ENCODE assay signal across 16 cellular contexts in the genomic region with DNA sequence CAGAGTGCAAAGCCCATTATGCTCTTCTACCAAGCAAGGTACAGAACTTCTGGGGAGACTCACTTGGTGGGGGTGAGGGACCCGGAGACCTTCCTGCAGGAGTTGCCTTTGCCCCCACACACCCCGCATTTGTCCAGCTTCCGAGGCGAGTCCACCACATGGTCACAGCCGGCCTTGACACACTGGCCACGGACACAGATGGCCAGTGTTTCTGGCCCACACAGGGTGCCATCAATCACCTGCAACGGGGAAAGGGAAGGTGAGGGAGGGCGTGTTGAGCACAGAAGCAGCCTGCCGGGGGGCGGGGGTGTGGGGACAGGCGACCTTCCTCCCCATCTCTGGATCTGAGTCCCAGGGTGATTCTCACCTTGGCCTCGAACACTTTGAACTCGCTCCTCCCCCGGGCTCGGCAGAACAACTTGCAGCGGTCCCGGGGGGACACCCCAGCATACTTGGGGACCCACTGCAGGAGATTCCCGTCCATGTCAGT. TPM values are rescaled to one million over a fixed set of nuclear protein-coding genes. Genes with fewer than 3 reads are reported as not detected.
DNase-seq lines count a peak whose midpoint lies in the region; ATAC-seq and TF ChIP-seq lines count a peak whose summit lies in the region.
"Had no signal": no experiment of that assay in that cellular context is flagged by ENCODE, and none has a peak within 500 bp of the region (broad histone marks: within the 10 kb centered on the region; RNA-seq: fewer than 3 reads in every experiment).

No MANE protein-coding gene starts in this region.

- H3K23ac ChIP-seq in mesenchymal stem cell (ENCODE audit: low read length in 2 of 2) = no peak overlapping the region

- peak overlapping the region; percentile 19 for H3K9ac ChIP-seq in mesenchymal stem cell (ENCODE audit: low read length)

- H3K27me3 ChIP-seq in left ventricle myocardium inferior (ENCODE audit: low read depth) (peaks cover 13% of the 10 kb centered on the region), mesenchymal stem cell (ENCODE audit: control insufficient read depth in 1 of 2, insufficient read depth in 1 of 2, low read length in 2 of 2) (peaks cover 0 to 61% of the 10 kb centered on the region in 2 experiments), stomach (peaks cover 0 to 9% (median 6%) of the 10 kb centered on the region in 3 donors)
- H3K27me3 ChIP-seq: MG63 had no signal

- ATAC-seq in Right ventricle myocardium inferior = no peak
- ATAC-seq in HG02678 (IDR thresholded peaks at IDR 0.05; ENCODE audit: unreplicated experiment) = no peak
- ATAC-seq: HepG2 had no signal

- TF ChIP-seq POLR2A in stomach (IDR thresholded peaks at IDR 0.05) = no peak

- no peak overlapping the region for H2AK5ac ChIP-seq in mesenchymal stem cell (ENCODE audit: low read length, severe bottlenecking)

- H4K91ac ChIP-seq in mesenchymal stem cell (ENCODE audit: low read length) = no peak overlapping the region

- H3K27ac ChIP-seq in left ventricle myocardium inferior (replicated peaks) (no peak overlapping the region), mesenchymal stem cell (ENCODE audit: low read length, poor library complexity, severe bottlenecking) (no peak overlapping the region), stomach (peak overlapping the region in 3 of 5 donors; percentile 12 to 86 (median 14))

- 88% methylated on average over 18 of the region's 18 CpGs for WGBS in mesenchymal stem cell
- WGBS in stomach, 5 donors = 68 to 78% (median 76%) methylated on average over 12 to 18 of the region's 18 CpGs

- H2AFZ ChIP-seq in mesenchymal stem cell (ENCODE audit: low read depth, low read length) = no peak overlapping the region

- H3K14ac ChIP-seq in mesenchymal stem cell (ENCODE audit: low read length in 2 of 2) = peak overlapping the region in 1 of 2 experiments; percentile 19

- intact Hi-C loops in Right ventricle myocardium inferior (cut with DNase I) = no loop called here
- intact Hi-C loops in left ventricle myocardium inferior (cut with micrococcal nuclease) = no loop called here
- intact Hi-C loops in stomach (cut with DNase I; ENCODE audit: low total_unique reads) = no loop called here

- no peaks in the 10 kb centered on the region for H3K79me1 ChIP-seq in mesenchymal stem cell (replicated peaks; ENCODE audit: low read length, poor library complexity, severe bottlenecking)

- no peak overlapping the region for H4K8ac ChIP-seq in mesenchymal stem cell (ENCODE audit: low read length)

- H3K4ac ChIP-seq in mesenchymal stem cell (ENCODE audit: low read depth in 1 of 2, low read length in 2 of 2) = no peak overlapping the region

- H3K4me1 ChIP-seq in left ventricle myocardium inferior (peaks cover 17% of the 10 kb centered on the region), mesenchymal stem cell (ENCODE audit: control insufficient read depth, insufficient read depth, low read depth, low read length) (peaks cover 13% of the 10 kb centered on the region), stomach (peaks cover 0 to 20% (median 6%) of the 10 kb centered on the region in 4 donors)

- peak; percentile 65 for DNase-seq in Right ventricle myocardium inferior (ENCODE audit: missing footprints)
- DNase-seq in left ventricle myocardium inferior = no peak
- no peak for DNase-seq in mesenchymal stem cell
- DNase-seq in stomach = no peak
- no peak for DNase-seq in stimulated activated CD8-positive, alpha-beta memory T cell treated with anti-CD3 and anti-CD28 coated beads, Interleukin-4, amount 100 ng/mL, for 48 hours
- DNase-seq in NCI-H146 (lab: John Stamatoyannopoulos, UW) = no peak
- no peak for DNase-seq in NK-92 treated with Interleukin-12 subunit alpha and Interleukin-12 subunit beta, amount 100 ng/mL, for 24 hours (lab: John Stamatoyannopoulos, UW)
- DNase-seq: C1 segment of cervical spinal cord, DMS153, NCI-H1105, NCI-H187 treated with DMSO at 0.1 percent for 48 hours, NCI-H82 had no signal

- no peak overlapping the region for H2BK12ac ChIP-seq in mesenchymal stem cell (ENCODE audit: low read length in 2 of 2)

- H3K4me3 ChIP-seq in left ventricle myocardium inferior (no peak overlapping the region), mesenchymal stem cell (ENCODE audit: insufficient read depth in 1 of 2, low read depth in 1 of 2, low read length in 2 of 2) (no peak overlapping the region), stomach (no peak overlapping the region)
- H3K4me3 ChIP-seq: MG63 had no signal

- TF ChIP-seq EP300 in stomach (IDR thresholded peaks at IDR 0.05) = no peak

- H3K9me3 ChIP-seq in left ventricle myocardium inferior (replicated peaks) (no peaks in the 10 kb centered on the region), mesenchymal stem cell (ENCODE audit: control insufficient read depth, low read length) (no peaks in the 10 kb centered on the region), stomach (no peaks in the 10 kb centered on the region)
- H3K9me3 ChIP-seq: MG63 had no signal

- no peak overlapping the region for H2BK5ac ChIP-seq in mesenchymal stem cell (ENCODE audit: low read depth, low read length, poor library complexity, severe bottlenecking)

- no peak overlapping the region for H2BK120ac ChIP-seq in mesenchymal stem cell (ENCODE audit: low read depth, low read length)

- H2BK15ac ChIP-seq in mesenchymal stem cell (ENCODE audit: low read depth, poor library complexity, severe bottlenecking) = no peak overlapping the region

- TF ChIP-seq CTCF in left ventricle myocardium inferior (IDR thresholded peaks at IDR 0.05; ENCODE audit: borderline replicate concordance) (no peak), stomach (IDR thresholded peaks at IDR 0.05) (no peak)

- no peak overlapping the region for H3K18ac ChIP-seq in mesenchymal stem cell (ENCODE audit: low read depth in 1 of 2, low read length in 2 of 2)

- no peaks in the 10 kb centered on the region for H3K36me3 ChIP-seq in left ventricle myocardium inferior
- peaks cover 0 to 3% of the 10 kb centered on the region in 2 experiments for H3K36me3 ChIP-seq in mesenchymal stem cell (ENCODE audit: control insufficient read depth in 1 of 2, insufficient read depth in 2 of 2, low read depth in 1 of 2, low read length in 2 of 2)
- peaks cover 0 to 12% (median 3%) of the 10 kb centered on the region in 4 donors for H3K36me3 ChIP-seq in stomach
- H3K36me3 ChIP-seq: MG63 had no signal

- H3K4me2 ChIP-seq in mesenchymal stem cell (ENCODE audit: low read length, poor library complexity, severe bottlenecking) = no peak overlapping the region

RNA-seq across cellular contexts. Expression of a gene that starts 20.0 kb away (rescaled TPM):
- total RNA-seq in Right ventricle myocardium inferior (0.57 TPM), left ventricle myocardium inferior (0.85 TPM), stomach (10 to 100 TPM in 2 of 5 donors, 1 to 10 TPM in 2, under 1 TPM in 1; 0.58 to 24.1 (median 4.6) TPM)
- 1.3 TPM for polyA plus RNA-seq in mesenchymal stem cell (2013, experiment 1 of 2)
- polyA plus RNA-seq in mesenchymal stem cell (2013, experiment 2 of 2) = 1.2 TPM
- 10 to 100 TPM in 1 of 3 donors, 1 to 10 TPM in 2; 3.5 to 11.9 (median 4.9) TPM for polyA plus RNA-seq in stomach
- total RNA-seq: A172, HepG2 had no signal
- polyA plus RNA-seq: HepG2 had no signal

RNA-seq across cellular contexts. Expression of a gene that starts 40.0 kb away (rescaled TPM):
- total RNA-seq in Right ventricle myocardium inferior (45.6 TPM), left ventricle myocardium inferior (22.9 TPM), stomach (10 to 100 TPM in 2 of 5 donors, 1 to 10 TPM in 3; 1.4 to 23.5 (median 2.2) TPM)
- polyA plus RNA-seq in mesenchymal stem cell (2013, experiment 1 of 2) = 0.50 TPM
- polyA plus RNA-seq in mesenchymal stem cell (2013, experiment 2 of 2) = 0.45 TPM
- 1 to 10 TPM; 2.0 to 4.3 (median 2.5) TPM for polyA plus RNA-seq in stomach

Comparison
In these comparisons a context has a peak if more than half of its experiments do, and no peak if none do; other contexts are left out.
1. H3K27ac ChIP-seq: peak in stomach (3 of 5); none in left ventricle myocardium inferior (single experiment) and mesenchymal stem cell (single experiment).